25 cellular contexts compared by ENCODE assay signal in genomic region chr4:132330994-132331393, GRCh38.
"Had no signal": no experiment of that assay in that cellular context is flagged by ENCODE, and none has a peak within 500 bp of the region (broad histone marks: within the 10 kb centered on the region; RNA-seq: fewer than 3 reads in every experiment).

No MANE protein-coding gene starts in this region.

- H2AFZ ChIP-seq: PC-9 had no signal

- ATAC-seq: K562 had no signal

- H3K4me1 Mint-ChIP-seq: IgD-negative memory B cell had no signal

- H3K27me3 Mint-ChIP-seq: IgD-negative memory B cell had no signal

- H3K36me3 ChIP-seq: Peyer's patch, SJSA1 had no signal

- H3K9me3 ChIP-seq: Peyer's patch had no signal

- H3K9ac ChIP-seq: KMS-11 had no signal

- H3K27ac ChIP-seq: HL-60, KMS-11, PC-9, Peyer's patch, SJSA1, SK-N-MC had no signal

- H3K4me1 ChIP-seq: Peyer's patch, SJSA1 had no signal

- H3K4me2 ChIP-seq: KMS-11, PC-9 had no signal

- H3K36me3 Mint-ChIP-seq: IgD-negative memory B cell had no signal

- DNase-seq: NCI-H1092, NCI-H1105 treated with DMSO at 0.1 percent for 48 hours, NCI-H1417 treated with DMSO at 0.1 percent for 48 hours, NCI-H146, NCI-H187, NCI-H2029, NCI-H2081 treated with DMSO at 0.1 percent for 48 hours, NCI-H2171, NCI-H226, NCI-H446, NCI-H510A, NCI-H524 treated with DMSO at 0.1 percent for 48 hours, NCI-H69, NCI-H774, OCI-M1, PC-9, Peyer's patch, Right ventricle myocardium superior, SIG-M5 had no signal

- H3K27ac Mint-ChIP-seq: IgD-negative memory B cell had no signal

- H3K27me3 ChIP-seq: Peyer's patch, SJSA1 had no signal

- H3K4me3 Mint-ChIP-seq: IgD-negative memory B cell had no signal

- H3K4me3 ChIP-seq: K562, PC-9, Peyer's patch, SJSA1, SK-N-MC had no signal
